In the genomic region with DNA sequence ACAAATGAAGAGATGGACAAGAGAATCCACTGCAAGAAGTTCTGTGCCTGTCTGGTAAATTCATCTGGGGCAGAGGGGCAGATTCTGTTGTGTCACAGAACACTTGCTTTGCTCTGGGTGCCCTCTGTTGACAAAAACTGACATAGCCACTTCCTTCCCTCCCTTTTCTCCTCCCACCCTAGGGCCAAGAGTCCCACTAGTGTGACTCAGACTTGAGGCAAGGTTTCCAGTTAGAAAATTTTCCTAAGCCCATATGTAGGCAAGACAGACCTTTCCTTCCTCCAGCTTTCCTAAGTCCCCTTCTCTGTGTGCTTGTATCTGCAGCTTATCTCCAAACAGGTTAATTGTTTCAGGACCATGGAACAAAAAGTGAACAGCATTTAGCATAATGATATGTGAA, we compare ENCODE assay signal across 1 cellular context.
TF ChIP-seq lines count a peak whose summit lies in the region.

No MANE protein-coding gene starts in this region.

TF ChIP-seq in SK-N-SH, 30 proteins besides CTCF, POLR2A, EP300 and RAD21 (continued from another document):
- TF ChIP-seq, protein P1, sequence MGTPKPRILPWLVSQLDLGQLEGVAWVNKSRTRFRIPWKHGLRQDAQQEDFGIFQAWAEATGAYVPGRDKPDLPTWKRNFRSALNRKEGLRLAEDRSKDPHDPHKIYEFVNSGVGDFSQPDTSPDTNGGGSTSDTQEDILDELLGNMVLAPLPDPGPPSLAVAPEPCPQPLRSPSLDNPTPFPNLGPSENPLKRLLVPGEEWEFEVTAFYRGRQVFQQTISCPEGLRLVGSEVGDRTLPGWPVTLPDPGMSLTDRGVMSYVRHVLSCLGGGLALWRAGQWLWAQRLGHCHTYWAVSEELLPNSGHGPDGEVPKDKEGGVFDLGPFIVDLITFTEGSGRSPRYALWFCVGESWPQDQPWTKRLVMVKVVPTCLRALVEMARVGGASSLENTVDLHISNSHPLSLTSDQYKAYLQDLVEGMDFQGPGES (IDR thresholded peaks at IDR 0.05; ENCODE audit: low read depth, low read length) = no peak
- TF ChIP-seq, protein P2, sequence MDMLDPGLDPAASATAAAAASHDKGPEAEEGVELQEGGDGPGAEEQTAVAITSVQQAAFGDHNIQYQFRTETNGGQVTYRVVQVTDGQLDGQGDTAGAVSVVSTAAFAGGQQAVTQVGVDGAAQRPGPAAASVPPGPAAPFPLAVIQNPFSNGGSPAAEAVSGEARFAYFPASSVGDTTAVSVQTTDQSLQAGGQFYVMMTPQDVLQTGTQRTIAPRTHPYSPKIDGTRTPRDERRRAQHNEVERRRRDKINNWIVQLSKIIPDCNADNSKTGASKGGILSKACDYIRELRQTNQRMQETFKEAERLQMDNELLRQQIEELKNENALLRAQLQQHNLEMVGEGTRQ (IDR thresholded peaks at IDR 0.05; ENCODE audit: borderline replicate concordance, low read depth, low read length) = no peak
- TF ChIP-seq EZH2phosphoT487 (IDR thresholded peaks at IDR 0.05; ENCODE audit: borderline replicate concordance, low read depth) (no peak), FOSL2 (IDR thresholded peaks at IDR 0.05; ENCODE audit: borderline replicate concordance, low read depth) (peak; percentile 65; the same call in 1 of the 2 replicates), CHD2 (IDR thresholded peaks at IDR 0.05; ENCODE audit: low read length, partially characterized antibody) (no peak), RXRA (IDR thresholded peaks at IDR 0.05; ENCODE audit: borderline replicate concordance, low read depth) (no peak), ELF1 (IDR thresholded peaks at IDR 0.05) (no peak), NRF1 (IDR thresholded peaks at IDR 0.05; ENCODE audit: low read depth, low read length) (no peak), RFX5 (IDR thresholded peaks at IDR 0.05; ENCODE audit: low read length) (0 out of 2 replicates have a peak, but pooled peaks have one; percentile 13), NFIC (IDR thresholded peaks at IDR 0.05; ENCODE audit: borderline replicate concordance) (no peak), YY1 (IDR thresholded peaks at IDR 0.05; ENCODE audit: low read depth) (no peak), RCOR1 (IDR thresholded peaks at IDR 0.05; ENCODE audit: low read length) (no peak)
- TF ChIP-seq, protein P3, sequence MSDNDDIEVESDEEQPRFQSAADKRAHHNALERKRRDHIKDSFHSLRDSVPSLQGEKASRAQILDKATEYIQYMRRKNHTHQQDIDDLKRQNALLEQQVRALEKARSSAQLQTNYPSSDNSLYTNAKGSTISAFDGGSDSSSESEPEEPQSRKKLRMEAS (IDR thresholded peaks at IDR 0.05; ENCODE audit: low read depth) = no peak
- TF ChIP-seq, protein P4, sequence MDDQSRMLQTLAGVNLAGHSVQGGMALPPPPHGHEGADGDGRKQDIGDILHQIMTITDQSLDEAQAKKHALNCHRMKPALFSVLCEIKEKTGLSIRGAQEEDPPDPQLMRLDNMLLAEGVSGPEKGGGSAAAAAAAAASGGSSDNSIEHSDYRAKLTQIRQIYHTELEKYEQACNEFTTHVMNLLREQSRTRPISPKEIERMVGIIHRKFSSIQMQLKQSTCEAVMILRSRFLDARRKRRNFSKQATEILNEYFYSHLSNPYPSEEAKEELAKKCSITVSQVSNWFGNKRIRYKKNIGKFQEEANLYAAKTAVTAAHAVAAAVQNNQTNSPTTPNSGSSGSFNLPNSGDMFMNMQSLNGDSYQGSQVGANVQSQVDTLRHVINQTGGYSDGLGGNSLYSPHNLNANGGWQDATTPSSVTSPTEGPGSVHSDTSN (IDR thresholded peaks at IDR 0.05) = no peak
TF ChIP-seq in SK-N-SH: peak in this region for 6.
